ENCODE assay signal across 13 cellular contexts in genomic region chr12:19181666-19182426, GRCh38. TPM values are rescaled to one million over a fixed set of nuclear protein-coding genes. Genes with fewer than 3 reads are reported as not detected.
DNase-seq lines count a peak whose midpoint lies in the region; ATAC-seq and TF ChIP-seq lines count a peak whose summit lies in the region.
"Had no signal": no experiment of that assay in that cellular context is flagged by ENCODE, and none has a peak within 500 bp of the region (broad histone marks: within the 10 kb centered on the region; RNA-seq: fewer than 3 reads in every experiment).

No MANE protein-coding gene starts in this region.

- in situ Hi-C loops in brain microvascular endothelial cell (cut with HindIII; ENCODE audit: low pct_ligation_motif_present, low sequenced_read_pairs), result loop anchor here (25.0 kb wide), 1 partner anchor 320 kb away; no protein-coding TSS in a partner anchor

- ATAC-seq in HG03196 (IDR thresholded peaks at IDR 0.05; ENCODE audit: unreplicated experiment) (no peak), GM18505 (IDR thresholded peaks at IDR 0.05; ENCODE audit: unreplicated experiment) (no peak)
- ATAC-seq: stimulated activated naive CD8-positive, alpha-beta T cell treated with anti-CD3 and anti-CD28 coated beads, Interleukin-15, Interleukin-2, amounts not matched to agents 100 U/mL and 50 U/mL, for 24 hours had no signal

- no peaks in the 10 kb centered on the region for H3K27me3 Mint-ChIP-seq in neural progenitor cell (ENCODE audit: insufficient read depth, low read depth)

- TF ChIP-seq CTCF in KMS-11 (conservative IDR thresholded peaks at IDR 0.05; ENCODE audit: low read depth, low read length) (peak; percentile 21; the same call in 1 of the 2 replicates), brain microvascular endothelial cell (IDR thresholded peaks at IDR 0.05; ENCODE audit: low read depth, low read length, missing control alignments) (peak; percentile 9), neural progenitor cell (IDR thresholded peaks at IDR 0.05) (peak; percentile 12)

- H3K4me1 ChIP-seq in KMS-11 (ENCODE audit: low read depth, poor library complexity, severe bottlenecking) (peaks cover 12% of the 10 kb centered on the region), neural progenitor cell (peaks cover 13% of the 10 kb centered on the region)

- H3K4me2 ChIP-seq in KMS-11, result no peak overlapping the region
- no peak overlapping the region for H3K4me2 ChIP-seq in neural progenitor cell

- DNase-seq in NCI-H2081 (lab: John Stamatoyannopoulos, UW) (peak; percentile 9 to 14), NCI-H2081 treated with DMSO at 0.1 percent for 48 hours (lab: John Stamatoyannopoulos, UW) (no peak), brain microvascular endothelial cell (no peak), neural progenitor cell (ENCODE audit: low spot score) (no peak)
- DNase-seq in activated CD4-positive, alpha-beta T cell treated with anti-CD3 and anti-CD28 coated beads for 1 hour, result no peak
- DNase-seq: aorta; head of caudate nucleus; NCI-H1417 treated with DMSO at 0.1 percent for 48 hours; SIG-M5; stimulated activated naive CD8-positive, alpha-beta T cell treated with anti-CD3 and anti-CD28 coated beads, Interleukin-15, Interleukin-2, amounts not matched to agents 100 U/mL and 50 U/mL, for 24 hours had no signal

- H3K36me3 ChIP-seq in KMS-11 (ENCODE audit: insufficient read depth) (no peaks in the 10 kb centered on the region), brain microvascular endothelial cell (replicated peaks) (no peaks in the 10 kb centered on the region), neural progenitor cell (no peaks in the 10 kb centered on the region)

- H4K20me1 ChIP-seq in KMS-11 (ENCODE audit: insufficient read depth) (no peaks in the 10 kb centered on the region), neural progenitor cell (ENCODE audit: low read depth) (peaks cover 6% of the 10 kb centered on the region)

- no peak overlapping the region for H3K4me3 Mint-ChIP-seq in neural progenitor cell

- no peak overlapping the region for H3K27ac Mint-ChIP-seq in neural progenitor cell

- peaks cover 22% of the 10 kb centered on the region for H3K36me3 Mint-ChIP-seq in neural progenitor cell

- H2AFZ ChIP-seq in KMS-11 (ENCODE audit: low read depth) (no peak overlapping the region), neural progenitor cell (replicated peaks) (no peak overlapping the region)

- no peaks in the 10 kb centered on the region for H3K9me3 Mint-ChIP-seq in neural progenitor cell

- H3K9ac ChIP-seq in KMS-11 (no peak overlapping the region), neural progenitor cell (no peak overlapping the region)

- H3K4me1 Mint-ChIP-seq in neural progenitor cell, result peaks cover 24% of the 10 kb centered on the region

- H3K27me3 ChIP-seq in KMS-11 (ENCODE audit: insufficient read depth, low read depth) (no peaks in the 10 kb centered on the region), brain microvascular endothelial cell (replicated peaks) (no peaks in the 10 kb centered on the region), neural progenitor cell (no peaks in the 10 kb centered on the region)

- H3K9me3 ChIP-seq in neural progenitor cell (ENCODE audit: low read depth), result no peaks in the 10 kb centered on the region

- H3F3A ChIP-seq in neural progenitor cell (ENCODE audit: low read depth), result no peaks in the 10 kb centered on the region

- H3K4me3 ChIP-seq in KMS-11 (IDR thresholded peaks at IDR 0.05; ENCODE audit: insufficient read depth, low read depth, low read length) (no peak overlapping the region), brain microvascular endothelial cell (ENCODE audit: low read depth, low read length) (no peak overlapping the region), neural progenitor cell (no peak overlapping the region)

- TF ChIP-seq POLR2A in GM18505 (IDR thresholded peaks at IDR 0.05; ENCODE audit: borderline replicate concordance, extremely low read depth, insufficient read depth, insufficient read length), result no peak

- H3K27ac ChIP-seq in KMS-11 (no peak overlapping the region), brain microvascular endothelial cell (no peak overlapping the region), neural progenitor cell (no peak overlapping the region)

- H3K79me2 ChIP-seq in KMS-11 (ENCODE audit: insufficient read depth, low read depth) (no peaks in the 10 kb centered on the region), neural progenitor cell (ENCODE audit: low read depth) (peaks cover 99% of the 10 kb centered on the region)

RNA-seq across cellular contexts. Expression of gene PLEKHA5, which starts 52.3 kb away (rescaled TPM):
- total RNA-seq in neural progenitor cell (ENCODE audit: low replicate concordance), result 52.7 and 86.7 TPM in 2 replicates

Comparison
In these comparisons a context has a peak if more than half of its experiments do, and no peak if none do; other contexts are left out.
1. DNase-seq: peak in NCI-H2081 (2 of 2); none in NCI-H2081 treated with DMSO at 0.1 percent for 48 hours (single experiment), brain microvascular endothelial cell (single experiment), neural progenitor cell (single experiment) and activated CD4-positive, alpha-beta T cell treated with anti-CD3 and anti-CD28 coated beads for 1 hour (single experiment).
2. Peak in every context shown above with its lines, with median percentiles within 50 percentile points of each other: CTCF ChIP-seq.